Comparison of ENCODE assay signal across 10 cellular contexts in genomic region chr4:38980903-38981676, GRCh38. TPM values are rescaled to one million over a fixed set of nuclear protein-coding genes. Genes with fewer than 3 reads are reported as not detected.
A peak's percentile ranks its signal among the peaks of the same experiment; 100 is the strongest.
DNase-seq lines count a peak whose midpoint lies in the region; ATAC-seq, FAIRE-seq and TF ChIP-seq lines count a peak whose summit lies in the region.
"Had no signal": no experiment of that assay in that cellular context is flagged by ENCODE, and none has a peak within 500 bp of the region (broad histone marks: within the 10 kb centered on the region; RNA-seq: fewer than 3 reads in every experiment).

No MANE protein-coding gene starts in this region.

- H3K36me3 ChIP-seq in DND-41 (ENCODE audit: insufficient read depth, low read length), result no peaks in the 10 kb centered on the region
- H3K36me3 ChIP-seq in heart right ventricle, result no peaks in the 10 kb centered on the region
- H3K36me3 ChIP-seq in kidney (ENCODE audit: control insufficient read depth in 1 of 2, insufficient read depth in 2 of 2, low read length in 2 of 2), result no peaks in the 10 kb centered on the region

- WGBS in heart right ventricle, 2 donors, result 67 to 79% methylated on average over 7 of the region's 7 CpGs

- DNase-seq in DND-41, result no peak
- DNase-seq in fibroblast of villous mesenchyme (ENCODE audit: low read depth), result peak; percentile 75
- no peak for DNase-seq in NCI-H1048 (lab: John Stamatoyannopoulos, UW)
- no peak for DNase-seq in heart right ventricle
- DNase-seq in kidney, result no peak
- no peak for DNase-seq in SIG-M5 (lab: John Stamatoyannopoulos, UW)
- DNase-seq: NCI-H526 treated with DMSO at 0.1 percent for 48 hours had no signal

- TF ChIP-seq CTCF in DND-41 (IDR thresholded peaks at IDR 0.05; ENCODE audit: borderline replicate concordance, extremely low read depth, low read length, poor library complexity, severe bottlenecking), result no peak
- no peak for TF ChIP-seq CTCF in WI38 (IDR thresholded peaks at IDR 0.05; ENCODE audit: low read depth, low read length)
- TF ChIP-seq CTCF in fibroblast of villous mesenchyme (IDR thresholded peaks at IDR 0.05; ENCODE audit: insufficient read depth, low read depth, low read length), result no peak
- no peak for TF ChIP-seq CTCF in heart right ventricle (IDR thresholded peaks at IDR 0.05)
- no peak for TF ChIP-seq CTCF in kidney (IDR thresholded peaks at IDR 0.05; ENCODE audit: borderline replicate concordance, extremely low read depth, insufficient read depth)

- ATAC-seq in DND-41 (ENCODE audit: insufficient read depth, low read depth), result peak; percentile 31; the same call in 1 of the 3 replicates
- ATAC-seq in GM19395 (IDR thresholded peaks at IDR 0.05; ENCODE audit: unreplicated experiment), result peak; percentile 55
- no peak for ATAC-seq in heart right ventricle
- ATAC-seq: WTC11 had no signal

- H3K4me1 ChIP-seq in DND-41 (ENCODE audit: insufficient read depth, low read length) (no peaks in the 10 kb centered on the region), heart right ventricle (peaks cover 0 to 3% (median 0%) of the 10 kb centered on the region in 9 donors), kidney (ENCODE audit: control insufficient read depth in 1 of 2, insufficient read depth in 1 of 2, low read depth in 1 of 2, low read length in 2 of 2) (no peaks in the 10 kb centered on the region)

- intact Hi-C loops in heart right ventricle (cut with DNase I), result no loop called here
- intact Hi-C loops in kidney (cut with DNase I), result no loop called here

- H3K9ac ChIP-seq in DND-41 (ENCODE audit: low read depth, low read length) (no peak overlapping the region), kidney (ENCODE audit: low read length in 2 of 2) (no peak overlapping the region)

- no peak overlapping the region for H3K4me2 ChIP-seq in DND-41 (ENCODE audit: insufficient read depth, low read length)

- no peaks in the 10 kb centered on the region for H4K20me1 ChIP-seq in DND-41 (ENCODE audit: insufficient read depth, low read length)

- FAIRE-seq in kidney (lab: Jason Lieb, UNC), result no peak

- H3K79me2 ChIP-seq in DND-41 (ENCODE audit: insufficient read depth, low read length), result no peaks in the 10 kb centered on the region

- H3K27ac ChIP-seq in DND-41 (ENCODE audit: low read length) (no peak overlapping the region), heart right ventricle (peak overlapping the region in 1 of 10 donors; percentile 37), kidney (ENCODE audit: low read depth in 2 of 2, low read length in 2 of 2) (no peak overlapping the region)

- no peak overlapping the region for H2AFZ ChIP-seq in DND-41 (ENCODE audit: low read depth, low read length)

- no peaks in the 10 kb centered on the region for H3K27me3 ChIP-seq in DND-41 (ENCODE audit: insufficient read depth, low read length, poor library complexity)
- H3K27me3 ChIP-seq in heart right ventricle, result peaks cover 0 to 4% (median 0%) of the 10 kb centered on the region in 7 donors

- H3K9me3 ChIP-seq in DND-41 (ENCODE audit: insufficient read depth, low read length, severe bottlenecking) (no peaks in the 10 kb centered on the region), heart right ventricle (no peaks in the 10 kb centered on the region), kidney (ENCODE audit: control insufficient read depth in 1 of 2, low read length in 2 of 2) (no peaks in the 10 kb centered on the region)

- no peak overlapping the region for H3K4me3 ChIP-seq in DND-41 (ENCODE audit: low read depth in 1 of 2, low read length in 2 of 2)
- H3K4me3 ChIP-seq in WI38 (ENCODE audit: low read depth, low read length), result 0 out of 2 replicates have a peak overlapping the region, but pooled peaks have one; percentile 10
- no peak overlapping the region for H3K4me3 ChIP-seq in fibroblast of villous mesenchyme (ENCODE audit: low read depth, low read length)
- H3K4me3 ChIP-seq in heart right ventricle, result no peak overlapping the region
- no peak overlapping the region for H3K4me3 ChIP-seq in kidney (ENCODE audit: low read length in 2 of 2)

RNA-seq across cellular contexts. Expression of gene TMEM156, which starts 51.1 kb away (rescaled TPM):
- total RNA-seq in fibroblast of villous mesenchyme (under 0.01 TPM in 1 of 2 replicates, not detected in the other), heart right ventricle (1 to 10 TPM in 1 of 10 donors, under 1 TPM in 3, not detected in 6; 0.11 to 1.1 (median 0.13) TPM), kidney (3.5 TPM)
- polyA plus RNA-seq in heart right ventricle (under 1 TPM in 1 of 2 donors, not detected in 1; 0.10 TPM), kidney (ENCODE audit: insufficient read depth, low read depth, low replicate concordance) (1.8 TPM)

Comparison
In these comparisons a context has a peak if more than half of its experiments do, and no peak if none do; other contexts are left out.
1. ATAC-seq: peak in DND-41 (single experiment) and GM19395 (single experiment); none in heart right ventricle (0 of 8).